1 cellular context compared by ENCODE assay signal in the genomic region with DNA sequence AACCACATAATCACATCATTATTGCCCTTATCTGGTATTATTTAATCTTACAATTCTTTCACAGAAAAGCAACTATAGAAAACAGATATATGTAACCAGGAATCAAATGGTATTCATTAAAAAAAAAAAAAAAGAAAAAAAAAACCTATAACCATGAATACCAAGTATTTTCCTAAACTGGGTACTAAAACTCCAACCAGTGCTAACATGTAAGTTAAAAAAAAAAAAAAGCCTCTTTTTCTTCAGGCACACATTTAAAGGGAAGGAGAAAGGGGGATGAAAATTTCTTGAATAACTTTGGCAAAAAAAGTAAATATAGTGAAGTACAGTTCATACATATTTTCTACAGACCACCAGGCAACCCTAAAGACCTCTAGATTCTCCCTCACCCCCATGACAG.
TF ChIP-seq lines count a peak whose summit lies in the region.

No MANE protein-coding gene starts in this region.

TF ChIP-seq in HCT116, 20 proteins besides CTCF, POLR2A, EP300 and RAD21 (continued from another document):
- no peak for TF ChIP-seq ZNF274 (IDR thresholded peaks at IDR 0.05; ENCODE audit: low read depth, low read length)
- TF ChIP-seq, protein P1, sequence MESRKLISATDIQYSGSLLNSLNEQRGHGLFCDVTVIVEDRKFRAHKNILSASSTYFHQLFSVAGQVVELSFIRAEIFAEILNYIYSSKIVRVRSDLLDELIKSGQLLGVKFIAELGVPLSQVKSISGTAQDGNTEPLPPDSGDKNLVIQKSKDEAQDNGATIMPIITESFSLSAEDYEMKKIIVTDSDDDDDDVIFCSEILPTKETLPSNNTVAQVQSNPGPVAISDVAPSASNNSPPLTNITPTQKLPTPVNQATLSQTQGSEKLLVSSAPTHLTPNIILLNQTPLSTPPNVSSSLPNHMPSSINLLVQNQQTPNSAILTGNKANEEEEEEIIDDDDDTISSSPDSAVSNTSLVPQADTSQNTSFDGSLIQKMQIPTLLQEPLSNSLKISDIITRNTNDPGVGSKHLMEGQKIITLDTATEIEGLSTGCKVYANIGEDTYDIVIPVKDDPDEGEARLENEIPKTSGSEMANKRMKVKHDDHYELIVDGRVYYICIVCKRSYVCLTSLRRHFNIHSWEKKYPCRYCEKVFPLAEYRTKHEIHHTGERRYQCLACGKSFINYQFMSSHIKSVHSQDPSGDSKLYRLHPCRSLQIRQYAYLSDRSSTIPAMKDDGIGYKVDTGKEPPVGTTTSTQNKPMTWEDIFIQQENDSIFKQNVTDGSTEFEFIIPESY (IDR thresholded peaks at IDR 0.05; ENCODE audit: extremely low read depth, insufficient replicate concordance, low read length), result no peak
- no peak for TF ChIP-seq YY1 (IDR thresholded peaks at IDR 0.05; ENCODE audit: extremely low read depth, insufficient replicate concordance, low read depth, low read length)
- TF ChIP-seq, protein P2, sequence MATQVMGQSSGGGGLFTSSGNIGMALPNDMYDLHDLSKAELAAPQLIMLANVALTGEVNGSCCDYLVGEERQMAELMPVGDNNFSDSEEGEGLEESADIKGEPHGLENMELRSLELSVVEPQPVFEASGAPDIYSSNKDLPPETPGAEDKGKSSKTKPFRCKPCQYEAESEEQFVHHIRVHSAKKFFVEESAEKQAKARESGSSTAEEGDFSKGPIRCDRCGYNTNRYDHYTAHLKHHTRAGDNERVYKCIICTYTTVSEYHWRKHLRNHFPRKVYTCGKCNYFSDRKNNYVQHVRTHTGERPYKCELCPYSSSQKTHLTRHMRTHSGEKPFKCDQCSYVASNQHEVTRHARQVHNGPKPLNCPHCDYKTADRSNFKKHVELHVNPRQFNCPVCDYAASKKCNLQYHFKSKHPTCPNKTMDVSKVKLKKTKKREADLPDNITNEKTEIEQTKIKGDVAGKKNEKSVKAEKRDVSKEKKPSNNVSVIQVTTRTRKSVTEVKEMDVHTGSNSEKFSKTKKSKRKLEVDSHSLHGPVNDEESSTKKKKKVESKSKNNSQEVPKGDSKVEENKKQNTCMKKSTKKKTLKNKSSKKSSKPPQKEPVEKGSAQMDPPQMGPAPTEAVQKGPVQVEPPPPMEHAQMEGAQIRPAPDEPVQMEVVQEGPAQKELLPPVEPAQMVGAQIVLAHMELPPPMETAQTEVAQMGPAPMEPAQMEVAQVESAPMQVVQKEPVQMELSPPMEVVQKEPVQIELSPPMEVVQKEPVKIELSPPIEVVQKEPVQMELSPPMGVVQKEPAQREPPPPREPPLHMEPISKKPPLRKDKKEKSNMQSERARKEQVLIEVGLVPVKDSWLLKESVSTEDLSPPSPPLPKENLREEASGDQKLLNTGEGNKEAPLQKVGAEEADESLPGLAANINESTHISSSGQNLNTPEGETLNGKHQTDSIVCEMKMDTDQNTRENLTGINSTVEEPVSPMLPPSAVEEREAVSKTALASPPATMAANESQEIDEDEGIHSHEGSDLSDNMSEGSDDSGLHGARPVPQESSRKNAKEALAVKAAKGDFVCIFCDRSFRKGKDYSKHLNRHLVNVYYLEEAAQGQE (IDR thresholded peaks at IDR 0.05; ENCODE audit: low read depth), result no peak
- TF ChIP-seq EZH2phosphoT487 (IDR thresholded peaks at IDR 0.05; ENCODE audit: borderline replicate concordance), result no peak
- TF ChIP-seq, protein P3, sequence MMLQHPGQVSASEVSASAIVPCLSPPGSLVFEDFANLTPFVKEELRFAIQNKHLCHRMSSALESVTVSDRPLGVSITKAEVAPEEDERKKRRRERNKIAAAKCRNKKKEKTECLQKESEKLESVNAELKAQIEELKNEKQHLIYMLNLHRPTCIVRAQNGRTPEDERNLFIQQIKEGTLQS (IDR thresholded peaks at IDR 0.05), result no peak
- no peak for TF ChIP-seq SP1 (IDR thresholded peaks at IDR 0.05; ENCODE audit: low read depth)
- TF ChIP-seq, protein P4, sequence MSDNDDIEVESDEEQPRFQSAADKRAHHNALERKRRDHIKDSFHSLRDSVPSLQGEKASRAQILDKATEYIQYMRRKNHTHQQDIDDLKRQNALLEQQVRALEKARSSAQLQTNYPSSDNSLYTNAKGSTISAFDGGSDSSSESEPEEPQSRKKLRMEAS (IDR thresholded peaks at IDR 0.05), result no peak
- no peak for TF ChIP-seq POLR2AphosphoS5 (IDR thresholded peaks at IDR 0.05; ENCODE audit: low read depth, low read length)
- TF ChIP-seq CEBPB (IDR thresholded peaks at IDR 0.05; ENCODE audit: low read depth), result no peak
- no peak for TF ChIP-seq JUND (IDR thresholded peaks at IDR 0.05)
- TF ChIP-seq ELF1 (IDR thresholded peaks at IDR 0.05; ENCODE audit: borderline replicate concordance, low read depth), result no peak
- no peak for TF ChIP-seq EGR1 (IDR thresholded peaks at IDR 0.05; ENCODE audit: low read depth)
- TF ChIP-seq CBX3 (IDR thresholded peaks at IDR 0.05; ENCODE audit: low read depth), result no peak
- no peak for TF ChIP-seq ZFX (IDR thresholded peaks at IDR 0.05)
- TF ChIP-seq TCF7L2 (IDR thresholded peaks at IDR 0.05; ENCODE audit: borderline replicate concordance, extremely low read depth, insufficient read depth, insufficient read length), result no peak
